In the genomic region with DNA sequence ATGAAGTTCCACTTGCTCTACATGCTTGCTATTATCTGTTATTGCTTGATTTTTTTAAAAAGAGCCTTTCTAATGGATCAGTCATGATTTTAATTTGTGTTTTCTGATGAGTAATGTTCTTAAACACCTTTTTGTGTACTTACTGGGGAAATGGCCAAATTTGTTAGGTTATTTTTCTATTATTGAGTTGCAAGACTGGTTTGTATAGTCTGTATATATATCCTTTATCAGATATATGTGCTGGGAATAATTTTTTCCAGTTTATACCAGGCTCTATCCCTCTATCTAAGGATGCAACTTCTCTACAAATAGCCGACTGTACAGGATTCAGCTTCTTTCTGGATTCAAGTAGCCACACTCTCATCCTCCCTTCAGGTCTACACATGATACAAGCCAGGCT, we compare ENCODE assay signal across 1 cellular context.
TF ChIP-seq lines count a peak whose summit lies in the region.

No MANE protein-coding gene starts in this region.

TF ChIP-seq in IMR-90, 13 proteins besides CTCF, POLR2A, EP300 and RAD21 (continued from another document):
- TF ChIP-seq MXI1 (IDR thresholded peaks at IDR 0.05; ENCODE audit: borderline replicate concordance, low read depth, low read length), result no peak
- TF ChIP-seq MAFK (IDR thresholded peaks at IDR 0.05; ENCODE audit: low read depth, low read length), result no peak
- TF ChIP-seq FOS (IDR thresholded peaks at IDR 0.05; ENCODE audit: low read depth, low read length), result no peak
- TF ChIP-seq BHLHE40 (IDR thresholded peaks at IDR 0.05; ENCODE audit: low read depth, low read length), result no peak
- no peak for TF ChIP-seq SMC3 (IDR thresholded peaks at IDR 0.05; ENCODE audit: low read depth, low read length)
- no peak for TF ChIP-seq CHD1 (IDR thresholded peaks at IDR 0.05; ENCODE audit: low read depth, low read length)
- TF ChIP-seq, protein P1, sequence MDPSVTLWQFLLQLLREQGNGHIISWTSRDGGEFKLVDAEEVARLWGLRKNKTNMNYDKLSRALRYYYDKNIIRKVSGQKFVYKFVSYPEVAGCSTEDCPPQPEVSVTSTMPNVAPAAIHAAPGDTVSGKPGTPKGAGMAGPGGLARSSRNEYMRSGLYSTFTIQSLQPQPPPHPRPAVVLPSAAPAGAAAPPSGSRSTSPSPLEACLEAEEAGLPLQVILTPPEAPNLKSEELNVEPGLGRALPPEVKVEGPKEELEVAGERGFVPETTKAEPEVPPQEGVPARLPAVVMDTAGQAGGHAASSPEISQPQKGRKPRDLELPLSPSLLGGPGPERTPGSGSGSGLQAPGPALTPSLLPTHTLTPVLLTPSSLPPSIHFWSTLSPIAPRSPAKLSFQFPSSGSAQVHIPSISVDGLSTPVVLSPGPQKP (IDR thresholded peaks at IDR 0.05; ENCODE audit: borderline replicate concordance, low read depth, low read length), result no peak
- TF ChIP-seq CEBPB (IDR thresholded peaks at IDR 0.05; ENCODE audit: low read depth, low read length), result no peak
